Comparison of ENCODE assay signal across 9 cellular contexts in genomic region chr9:104808030-104808614, GRCh38. TPM values are rescaled to one million over a fixed set of nuclear protein-coding genes. Genes with fewer than 3 reads are reported as not detected.
A peak's percentile ranks its signal among the peaks of the same experiment; 100 is the strongest.
DNase-seq lines count a peak whose midpoint lies in the region; ATAC-seq and TF ChIP-seq lines count a peak whose summit lies in the region.
"Had no signal": no experiment of that assay in that cellular context is flagged by ENCODE, and none has a peak within 500 bp of the region (broad histone marks: within the 10 kb centered on the region; RNA-seq: fewer than 3 reads in every experiment).

No MANE protein-coding gene starts in this region.

- H3K27ac Mint-ChIP-seq in osteocyte (ENCODE audit: unreplicated experiment), result no peak overlapping the region

- ATAC-seq in HG02759 (IDR thresholded peaks at IDR 0.05; ENCODE audit: unreplicated experiment) (no peak), GM18861 (IDR thresholded peaks at IDR 0.05; ENCODE audit: unreplicated experiment) (no peak), HG02884 (IDR thresholded peaks at IDR 0.05; ENCODE audit: unreplicated experiment) (no peak)
- ATAC-seq: mucosa of descending colon had no signal

- no peaks in the 10 kb centered on the region for H3K27me3 Mint-ChIP-seq in osteocyte (ENCODE audit: unreplicated experiment)

- H3K4me3 ChIP-seq in epithelial cell of esophagus (ENCODE audit: low read length), result no peak overlapping the region
- H3K4me3 ChIP-seq: mucosa of descending colon had no signal

- TF ChIP-seq CTCF in epithelial cell of esophagus (IDR thresholded peaks at IDR 0.05; ENCODE audit: insufficient read depth, low read depth, low read length, missing control alignments) (peak; percentile 38), osteocyte (IDR thresholded peaks at IDR 0.05) (peak; percentile 39)

- peak; percentile 57 for DNase-seq in HCEC 1CT
- peak; percentile 53 for DNase-seq in NCI-H345 treated with DMSO at 0.1 percent for 48 hours (lab: John Stamatoyannopoulos, UW; ENCODE audit: unreplicated experiment)
- DNase-seq in epithelial cell of esophagus (ENCODE audit: low read depth), result peak; percentile 33
- DNase-seq in osteocyte (ENCODE audit: extremely low spot score, unreplicated experiment), result no peak
- no peak for DNase-seq in HK-2 (ENCODE audit: unreplicated experiment)
- DNase-seq: mucosa of descending colon had no signal

- peaks cover 8% of the 10 kb centered on the region for H3K4me1 Mint-ChIP-seq in osteocyte (ENCODE audit: unreplicated experiment)

- no peaks in the 10 kb centered on the region for H3K9me3 Mint-ChIP-seq in osteocyte (ENCODE audit: unreplicated experiment)

- H3K4me3 Mint-ChIP-seq in osteocyte (ENCODE audit: unreplicated experiment), result no peak overlapping the region

- peaks cover 79% of the 10 kb centered on the region for H3K36me3 Mint-ChIP-seq in osteocyte (ENCODE audit: unreplicated experiment)

RNA-seq across cellular contexts. Expression of gene NIPSNAP3B, which starts 44.2 kb away (rescaled TPM):
- total RNA-seq in osteocyte, result 3.1 TPM in 2 replicates

Comparison
In these comparisons a context has a peak if more than half of its experiments do, and no peak if none do; other contexts are left out.
1. DNase-seq: peak in HCEC 1CT (single experiment), NCI-H345 treated with DMSO at 0.1 percent for 48 hours (single experiment) and epithelial cell of esophagus (single experiment); none in osteocyte (single experiment) and HK-2 (single experiment).